17 cellular contexts compared by ENCODE assay signal in genomic region chr22:48261706-48262105, GRCh38.
A peak's percentile ranks its signal among the peaks of the same experiment; 100 is the strongest.
DNase-seq lines count a peak whose midpoint lies in the region; ATAC-seq, FAIRE-seq and TF ChIP-seq lines count a peak whose summit lies in the region.
"Had no signal": no experiment of that assay in that cellular context is flagged by ENCODE, and none has a peak within 500 bp of the region (broad histone marks: within the 10 kb centered on the region; RNA-seq: fewer than 3 reads in every experiment).

No MANE protein-coding gene starts in this region.

- H3K23ac ChIP-seq in H9 (ENCODE audit: insufficient read length, low read depth, low read length), result no peak overlapping the region
- H3K23ac ChIP-seq in H1 (ENCODE audit: insufficient read length), result no peak overlapping the region

- H4K91ac ChIP-seq in H9 (ENCODE audit: insufficient read length, low read depth, low read length) (no peak overlapping the region), H1 (replicated peaks; ENCODE audit: insufficient read length, low read length) (no peak overlapping the region)

- H3T11ph ChIP-seq in H9 (ENCODE audit: low read length), result no peak overlapping the region

- H3K27ac ChIP-seq in A549 (no peak overlapping the region), H9 (ENCODE audit: insufficient read length, low read depth, low read length) (no peak overlapping the region), H1 (ENCODE audit: low read depth, low read length) (no peak overlapping the region), upper lobe of right lung (no peak overlapping the region)

- intact Hi-C loops in upper lobe of right lung (cut with DNase I), result no loop called here

- H3K4me1 Mint-ChIP-seq in H9, result peaks cover 5 to 10% of the 10 kb centered on the region in 2 experiments
- H3K4me1 Mint-ChIP-seq in progenitor cell of endocrine pancreas (ENCODE audit: low read depth), result no peaks in the 10 kb centered on the region

- H4K8ac ChIP-seq in H9 (replicated peaks; ENCODE audit: insufficient read length, low read depth, low read length) (no peak overlapping the region), H1 (ENCODE audit: extremely low read depth, insufficient read depth, low read length) (peak overlapping the region; percentile 11; the same call in 1 of the 2 replicates)

- CTCF ChIA-PET in A549 (lab: Yijun Ruan, JAX), result no interaction called here
- CTCF ChIA-PET in H1 (lab: Charles Lee; ENCODE audit: partially characterized antibody), result interaction anchor here (0.9 to 1.9 kb wide), 8 partner anchors 11 to 231 kb away, joined by 3 to 5 read pairs (median 4); no protein-coding TSS in a partner anchor

- no peak overlapping the region for H2BK5ac ChIP-seq in H9 (ENCODE audit: insufficient read length, low read length)
- H2BK5ac ChIP-seq in H1 (ENCODE audit: low read depth, low read length), result no peak overlapping the region

- H4K5ac ChIP-seq in H9 (ENCODE audit: insufficient read length, low read depth, low read length) (no peak overlapping the region), H1 (ENCODE audit: insufficient read length, low read depth, low read length) (no peak overlapping the region)

- no peak overlapping the region for H2BK120ac ChIP-seq in H9 (ENCODE audit: low read depth, low read length, poor library complexity, severe bottlenecking)
- H2BK120ac ChIP-seq in H1 (replicated peaks; ENCODE audit: low read depth, low read length), result no peak overlapping the region

- H3K36me3 Mint-ChIP-seq in H9 (ENCODE audit: insufficient read depth in 1 of 3, low read depth in 3 of 3) (peaks cover 0 to 1% (median 0%) of the 10 kb centered on the region in 3 experiments; a peak in 1 of 7 replicates), progenitor cell of endocrine pancreas (ENCODE audit: insufficient read depth) (no peaks in the 10 kb centered on the region)

- no peak for TF ChIP-seq CTCF in A549 (IDR thresholded peaks at IDR 0.05)
- peak; percentile 35; the same call in 2 of the 3 replicates for TF ChIP-seq CTCF in H9 (conservative IDR thresholded peaks at IDR 0.05)
- TF ChIP-seq CTCF in H1 (IDR thresholded peaks at IDR 0.05; ENCODE audit: control extremely low read depth in 1 of 3, insufficient read depth in 1 of 3, low read depth in 1 of 3, low read length in 3 of 3), result peak; percentile 1 to 64 (median 13)
- TF ChIP-seq CTCF in progenitor cell of endocrine pancreas (IDR thresholded peaks at IDR 0.05; ENCODE audit: unreplicated experiment), result peak; percentile 8
- no peak for TF ChIP-seq CTCF in upper lobe of right lung (IDR thresholded peaks at IDR 0.05)

- no peaks in the 10 kb centered on the region for H3K36me3 ChIP-seq in H1 (ENCODE audit: control insufficient read depth in 2 of 4, insufficient read depth in 4 of 4, low read length in 3 of 4)
- H3K36me3 ChIP-seq in upper lobe of right lung, result no peaks in the 10 kb centered on the region

- H2BK20ac ChIP-seq in H9 (ENCODE audit: low read depth, low read length, poor library complexity, severe bottlenecking) (no peak overlapping the region), H1 (ENCODE audit: low read length) (no peak overlapping the region)

- DNase-seq in A549 (ENCODE audit: low read depth in 1 of 2, low spot score in 1 of 2) (peak; percentile 10 to 37), H9 (no peak), H1 (ENCODE audit: low read depth in 1 of 2, low spot score in 2 of 2) (no peak), progenitor cell of endocrine pancreas (ENCODE audit: low spot score, unreplicated experiment) (no peak), NCI-H1105 treated with DMSO at 0.1 percent for 48 hours (lab: John Stamatoyannopoulos, UW) (no peak), upper lobe of right lung (no peak)
- DNase-seq: C1 segment of cervical spinal cord; Calu3; CD4-positive, alpha-beta T cell; DMS 273 treated with DMSO at 0.1 percent for 48 hours; GOT3; HCEC 1CT; HFFc6; IMR-90 had no signal

- no peak overlapping the region for H3K4me2 ChIP-seq in A549
- H3K4me2 ChIP-seq in H9 (ENCODE audit: insufficient read depth, insufficient read length, low read length), result no peak overlapping the region
- H3K4me2 ChIP-seq in H1 (ENCODE audit: insufficient read depth in 1 of 2, low read depth in 2 of 2, low read length in 2 of 2), result no peak overlapping the region

- H3K9me3 ChIP-seq in A549, result no peaks in the 10 kb centered on the region
- no peaks in the 10 kb centered on the region for H3K9me3 ChIP-seq in H9 (ENCODE audit: control insufficient read depth, low read depth, low read length)
- no peaks in the 10 kb centered on the region; a peak in 1 of 4 replicates for H3K9me3 ChIP-seq in H1 (ENCODE audit: insufficient read depth in 2 of 2, low read depth in 1 of 2, low read length in 1 of 2)
- no peaks in the 10 kb centered on the region for H3K9me3 ChIP-seq in upper lobe of right lung

- TF ChIP-seq POLR2A in A549 (IDR thresholded peaks at IDR 0.05; ENCODE audit: low read length) (no peak), H1 (IDR thresholded peaks at IDR 0.05; ENCODE audit: control extremely low read depth in 1 of 2, low read depth in 2 of 2, low read length in 2 of 2) (no peak)

- H3K23me2 ChIP-seq in H9 (ENCODE audit: insufficient read length, low read depth, low read length, poor library complexity, severe bottlenecking) (no peaks in the 10 kb centered on the region), H1 (ENCODE audit: low read depth, low read length) (peaks cover 6% of the 10 kb centered on the region; the same call in 1 of the 2 replicates)

- H3K4me3 Mint-ChIP-seq in H9, result no peak overlapping the region
- H3K4me3 Mint-ChIP-seq in progenitor cell of endocrine pancreas (ENCODE audit: low read depth), result no peak overlapping the region
- H3K4me3 Mint-ChIP-seq: B cell; CD4-positive, alpha-beta T cell; HFFc6 had no signal

- H3K27me3 Mint-ChIP-seq in H9 (ENCODE audit: low read depth) (peaks cover 6% of the 10 kb centered on the region; the same call in 1 of the 2 replicates), progenitor cell of endocrine pancreas (peaks cover 59% of the 10 kb centered on the region)
- H3K27me3 Mint-ChIP-seq: CD4-positive, alpha-beta T cell had no signal

- H2AFZ ChIP-seq in H9 (ENCODE audit: low read length) (no peak overlapping the region), H1 (ENCODE audit: low read length) (no peak overlapping the region)

- H3K27me3 ChIP-seq in H9 (ENCODE audit: insufficient read depth, low read length) (no peaks in the 10 kb centered on the region), H1 (replicated peaks in 1 of 4; ENCODE audit: control insufficient read depth in 3 of 4, extremely low read depth in 1 of 4, insufficient read depth in 3 of 4, low read length in 3 of 4) (no peaks in the 10 kb centered on the region), upper lobe of right lung (no peaks in the 10 kb centered on the region)

- FAIRE-seq in A549 (lab: Jason Lieb, UNC) (no peak), H1 (lab: Jason Lieb, UNC) (no peak)
- FAIRE-seq: GM12891 had no signal

- ATAC-seq in A549 (peak in 1 of 2 experiments; percentile 46; a peak in 3 of 6 replicates), GM18873 (IDR thresholded peaks at IDR 0.05; ENCODE audit: low FRiP score, unreplicated experiment) (no peak), upper lobe of right lung (no peak)

- no peaks in the 10 kb centered on the region for H4K20me1 ChIP-seq in H9 (ENCODE audit: control insufficient read depth, insufficient read depth, insufficient read length)
- no peaks in the 10 kb centered on the region for H4K20me1 ChIP-seq in H1 (replicated peaks in 1 of 2; ENCODE audit: control insufficient read depth in 1 of 2, insufficient read depth in 2 of 2, low read length in 2 of 2)

- 75% methylated on average over 2 of the region's 2 CpGs for whole genome bisulfite sequencing in A549 (ENCODE audit: missing lambda C conversion rate)
- WGBS in H9 (ENCODE audit: extremely low coverage, insufficient read length, low lambda C conversion rate), result no CpG with 5 or more reads among the region's 2 CpGs
- WGBS in H1 (ENCODE audit: extremely low coverage in 1 of 2, insufficient coverage in 1 of 2, insufficient read length in 1 of 2, insufficient replicate concordance in 2 of 2, low coverage in 1 of 2, low lambda C conversion rate in 2 of 2, missing lambda C conversion rate in 1 of 2), 2 experiments, result 100% methylated on average over 2 of the region's 2 CpGs; no CpG with 5 or more reads in 1 of the 2 experiments

- H3K14ac ChIP-seq in H9 (ENCODE audit: insufficient read depth, low read length), result no peak overlapping the region
- H3K14ac ChIP-seq in H1 (ENCODE audit: insufficient read length), result no peak overlapping the region

- H3K27ac Mint-ChIP-seq in H9, result no peak overlapping the region
- H3K27ac Mint-ChIP-seq in progenitor cell of endocrine pancreas, result no peak overlapping the region
- H3K27ac Mint-ChIP-seq: B cell; CD4-positive, alpha-beta T cell; HFFc6 had no signal

- H3K4me1 ChIP-seq in A549 (no peaks in the 10 kb centered on the region), H9 (ENCODE audit: insufficient read depth, low read length) (0 out of 2 replicates have a peak, but pooled peaks cover 2% of the 10 kb centered on the region), H1 (replicated peaks in 1 of 4; ENCODE audit: control insufficient read depth in 3 of 4, insufficient read depth in 4 of 4, low read length in 3 of 4) (no peaks in the 10 kb centered on the region; a peak in 1 of 7 replicates), upper lobe of right lung (peaks cover 14% of the 10 kb centered on the region)

- no peak overlapping the region for H2BK15ac ChIP-seq in H9 (ENCODE audit: low read depth, low read length)
- no peak overlapping the region for H2BK15ac ChIP-seq in H1 (ENCODE audit: low read length)

- no peak overlapping the region for H3K4me3 ChIP-seq in A549
- no peak overlapping the region for H3K4me3 ChIP-seq in H1 (ENCODE audit: extremely low read depth in 1 of 4, insufficient read depth in 2 of 4, low read depth in 3 of 4, low read length in 4 of 4)
- H3K4me3 ChIP-seq in upper lobe of right lung, result no peak overlapping the region

- H3K79me2 ChIP-seq in H9 (ENCODE audit: insufficient read depth, low read length) (no peaks in the 10 kb centered on the region), H1 (ENCODE audit: control insufficient read depth in 1 of 2, insufficient read depth in 2 of 2, low read length in 2 of 2) (no peaks in the 10 kb centered on the region)

- POLR2A ChIA-PET in A549 (lab: Yijun Ruan, JAX), result no interaction called here
- POLR2A ChIA-PET in H1 (lab: Charles Lee; ENCODE audit: partially characterized antibody), result no interaction called here

- H3K4ac ChIP-seq in H9 (ENCODE audit: low read depth, low read length) (no peak overlapping the region), H1 (replicated peaks; ENCODE audit: insufficient read length, low read depth, low read length) (no peak overlapping the region)

- H2AK5ac ChIP-seq in H9 (ENCODE audit: insufficient read length, low read length) (no peak overlapping the region), H1 (ENCODE audit: low read depth, low read length) (no peak overlapping the region)

- H3K79me1 ChIP-seq in H9 (ENCODE audit: insufficient read depth, low read depth, low read length, poor library complexity, severe bottlenecking) (no peaks in the 10 kb centered on the region), H1 (ENCODE audit: low read depth, low read length) (no peaks in the 10 kb centered on the region)

- TF ChIP-seq EP300 in A549 (IDR thresholded peaks at IDR 0.05) (no peak), H1 (IDR thresholded peaks at IDR 0.05; ENCODE audit: borderline replicate concordance in 1 of 2, low read depth in 2 of 2, low read length in 2 of 2) (no peak)

- H3K9me3 Mint-ChIP-seq in H9 (peaks cover 0 to 8% of the 10 kb centered on the region in 2 experiments; a peak in 1 of 5 replicates), progenitor cell of endocrine pancreas (ENCODE audit: low read depth) (no peaks in the 10 kb centered on the region)
- H3K9me3 Mint-ChIP-seq: CD4-positive, alpha-beta T cell had no signal

- TF ChIP-seq RAD21 in A549 (conservative IDR thresholded peaks at IDR 0.05 in 1 of 2, IDR thresholded peaks at IDR 0.05 in 1 of 2) (no peak), H1 (IDR thresholded peaks at IDR 0.05 in 1 of 2, conservative IDR thresholded peaks at IDR 0.05 in 1 of 2; ENCODE audit: low read depth in 2 of 2, low read length in 2 of 2) (peak; percentile 8 to 26; a peak in 3 of 4 replicates)

- H3K9ac ChIP-seq in H9 (ENCODE audit: extremely low read depth, insufficient read length, low read length) (no peak overlapping the region), H1 (replicated peaks in 1 of 4; ENCODE audit: extremely low read depth in 1 of 4, low read depth in 3 of 4, low read length in 3 of 4) (no peak overlapping the region)

- no peak overlapping the region for H3K56ac ChIP-seq in H9 (ENCODE audit: insufficient read length, low read depth, low read length)
- H3K56ac ChIP-seq in H1 (replicated peaks; ENCODE audit: insufficient read length, low read depth, low read length), result no peak overlapping the region

- H2BK12ac ChIP-seq in H9 (ENCODE audit: insufficient read length, low read depth, low read length) (no peak overlapping the region), H1 (ENCODE audit: low read depth, low read length) (no peak overlapping the region)

- no peak overlapping the region for H3K18ac ChIP-seq in H9 (ENCODE audit: insufficient read length, low read depth, low read length)
- H3K18ac ChIP-seq in H1 (ENCODE audit: extremely low read depth, low read length), result no peak overlapping the region

Comparison
In these comparisons a context has a peak if more than half of its experiments do, and no peak if none do; other contexts are left out.
1. DNase-seq: peak in A549 (2 of 2); none in H9 (single experiment), H1 (0 of 2), progenitor cell of endocrine pancreas (single experiment), NCI-H1105 treated with DMSO at 0.1 percent for 48 hours (single experiment) and upper lobe of right lung (single experiment).
2. CTCF ChIP-seq: peak in H9 (single experiment), H1 (3 of 3) and progenitor cell of endocrine pancreas (single experiment); none in A549 (single experiment) and upper lobe of right lung (single experiment).
3. Of the 18 proteins assayed by ChIP-seq in both H1 and A549: peak only in H1: CTCF and RAD21; only in A549: none; in both: none; in neither: 16.